ENCODE assay signal across 15 cellular contexts in the genomic region with DNA sequence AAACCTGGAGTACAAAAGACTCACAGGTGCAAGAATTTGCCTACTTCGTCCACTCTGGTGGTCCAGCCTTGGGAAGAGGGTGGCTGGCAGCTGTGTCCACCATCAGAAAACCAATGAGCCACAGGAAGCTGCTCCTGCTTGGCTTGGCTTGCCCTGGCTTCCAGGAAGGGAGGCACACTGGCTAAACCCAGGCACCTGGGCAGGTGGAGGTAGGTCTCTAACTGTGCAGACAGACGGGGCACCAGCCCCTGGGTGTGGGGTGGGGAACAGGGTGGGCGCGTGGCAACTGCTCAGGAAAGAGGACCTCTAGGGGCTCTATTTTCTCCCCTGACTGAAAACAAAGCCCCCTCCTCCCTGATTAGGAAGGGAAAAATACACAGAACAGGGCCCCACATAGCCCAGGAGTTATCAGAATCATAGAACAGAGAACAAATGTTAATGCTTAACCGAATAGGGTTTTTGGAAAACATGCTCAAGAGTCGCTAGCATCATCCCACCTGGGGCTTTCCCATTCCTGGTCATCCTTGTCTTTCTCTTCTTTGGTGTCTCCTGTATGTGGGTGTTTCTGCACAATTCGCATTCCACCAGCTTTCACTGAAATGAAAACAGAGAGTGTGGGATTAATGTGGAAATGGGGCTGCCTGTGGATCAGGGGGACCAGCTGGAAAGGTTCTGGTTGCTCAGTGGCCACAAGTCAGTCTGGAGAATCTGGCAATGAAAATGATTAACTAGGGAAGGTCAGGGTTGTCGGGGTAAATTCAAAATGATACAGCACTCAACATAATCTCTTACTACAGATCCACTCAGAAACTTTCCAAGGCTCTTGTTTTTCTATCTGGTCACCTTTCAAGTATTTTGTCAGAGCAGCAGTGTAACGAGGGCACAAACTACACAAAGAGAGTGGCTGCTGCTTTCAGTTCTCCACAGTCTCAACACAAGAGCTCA. TPM values are rescaled to one million over a fixed set of nuclear protein-coding genes. Genes with fewer than 3 reads are reported as not detected.
DNase-seq lines count a peak whose midpoint lies in the region; ATAC-seq and TF ChIP-seq lines count a peak whose summit lies in the region.
"Had no signal": no experiment of that assay in that cellular context is flagged by ENCODE, and none has a peak within 500 bp of the region (broad histone marks: within the 10 kb centered on the region; RNA-seq: fewer than 3 reads in every experiment).

No MANE protein-coding gene starts in this region.

- H3K4me3 Mint-ChIP-seq in stimulated activated naive CD8-positive, alpha-beta T cell treated with anti-CD3 and anti-CD28 coated beads, Interleukin-15, amount 100 ng/mL, for 72 hours: no peak overlapping the region
- H3K4me3 Mint-ChIP-seq in glutamatergic neuron (ENCODE audit: unreplicated experiment): no peak overlapping the region
- H3K4me3 Mint-ChIP-seq: natural killer cell treated with Interleukin-12 subunit alpha and Interleukin-12 subunit beta and Interleukin-15 and Interleukin-18, amount 100 ng/mL, for 72 hours; WTC11 had no signal

- H3K36me3 Mint-ChIP-seq in glutamatergic neuron (ENCODE audit: unreplicated experiment): no peaks in the 10 kb centered on the region

- DNase-seq in stimulated activated naive CD8-positive, alpha-beta T cell treated with anti-CD3 and anti-CD28 coated beads, Interleukin-15, amount 100 ng/mL, for 72 hours: no peak
- no peak for DNase-seq in stimulated activated naive CD8-positive, alpha-beta T cell treated with anti-CD3 and anti-CD28 coated beads, Interleukin-15, Interleukin-2, amounts not matched to agents 100 U/mL and 50 U/mL, for 24 hours
- no peak for DNase-seq in left colon
- no peak for DNase-seq in NK-92 treated with Interleukin-12 subunit alpha and Interleukin-12 subunit beta, amount 100 ng/mL, for 24 hours (lab: John Stamatoyannopoulos, UW)
- no peak for DNase-seq in glutamatergic neuron
- DNase-seq: activated CD8-positive, alpha-beta memory T cell treated with anti-CD3 and anti-CD28 coated beads, Interleukin-2, amount 50 U/mL, for 4 hours; activated naive CD4-positive, alpha-beta T cell treated with anti-CD3 and anti-CD28 coated beads, Interleukin-2, amount 50 U/mL, for 16 hours; gastrocnemius medialis; MM.1S; testis had no signal

- no peaks in the 10 kb centered on the region for H3K27me3 Mint-ChIP-seq in stimulated activated naive CD8-positive, alpha-beta T cell treated with anti-CD3 and anti-CD28 coated beads, Interleukin-15, amount 100 ng/mL, for 72 hours
- H3K27me3 Mint-ChIP-seq in glutamatergic neuron (ENCODE audit: unreplicated experiment): peaks cover 4% of the 10 kb centered on the region
- H3K27me3 Mint-ChIP-seq: natural killer cell treated with Interleukin-12 subunit alpha and Interleukin-12 subunit beta and Interleukin-15 and Interleukin-18, amount 100 ng/mL, for 72 hours had no signal

- H3K9me3 Mint-ChIP-seq in stimulated activated naive CD8-positive, alpha-beta T cell treated with anti-CD3 and anti-CD28 coated beads, Interleukin-15, amount 100 ng/mL, for 72 hours: no peaks in the 10 kb centered on the region
- H3K9me3 Mint-ChIP-seq in glutamatergic neuron (ENCODE audit: unreplicated experiment): no peaks in the 10 kb centered on the region
- H3K9me3 Mint-ChIP-seq: natural killer cell treated with Interleukin-12 subunit alpha and Interleukin-12 subunit beta and Interleukin-15 and Interleukin-18, amount 100 ng/mL, for 72 hours had no signal

- intact Hi-C loops in left colon (cut with DNase I, micrococcal nuclease): no loop called here

- no peak for TF ChIP-seq CTCF in glutamatergic neuron (IDR thresholded peaks at IDR 0.05; ENCODE audit: partially characterized antibody, unreplicated experiment)

- peak overlapping the region in 1 of 2 donors; percentile 16 for H3K27ac Mint-ChIP-seq in stimulated activated naive CD8-positive, alpha-beta T cell treated with anti-CD3 and anti-CD28 coated beads, Interleukin-15, amount 100 ng/mL, for 72 hours
- no peak overlapping the region for H3K27ac Mint-ChIP-seq in glutamatergic neuron (ENCODE audit: unreplicated experiment)
- H3K27ac Mint-ChIP-seq: natural killer cell treated with Interleukin-12 subunit alpha and Interleukin-12 subunit beta and Interleukin-15 and Interleukin-18, amount 100 ng/mL, for 72 hours; WTC11 had no signal

- peaks cover 6% of the 10 kb centered on the region for H3K4me1 Mint-ChIP-seq in stimulated activated naive CD8-positive, alpha-beta T cell treated with anti-CD3 and anti-CD28 coated beads, Interleukin-15, amount 100 ng/mL, for 72 hours
- H3K4me1 Mint-ChIP-seq in glutamatergic neuron (ENCODE audit: low read depth, unreplicated experiment): peaks cover 9% of the 10 kb centered on the region

- peak; percentile 40 for ATAC-seq in stimulated activated naive CD8-positive, alpha-beta T cell treated with anti-CD3 and anti-CD28 coated beads, Interleukin-15, amount 100 ng/mL, for 72 hours
- ATAC-seq in stimulated activated naive CD8-positive, alpha-beta T cell treated with anti-CD3 and anti-CD28 coated beads, Interleukin-15, Interleukin-2, amounts not matched to agents 100 U/mL and 50 U/mL, for 24 hours: no peak
- peak; percentile 63 for ATAC-seq in HG03354 (IDR thresholded peaks at IDR 0.05; ENCODE audit: poor library complexity, severe bottlenecking, unreplicated experiment)
- ATAC-seq in left colon: peak; percentile 36
- ATAC-seq in GM19455 (IDR thresholded peaks at IDR 0.05; ENCODE audit: unreplicated experiment): no peak
- no peak for ATAC-seq in GM21390 (IDR thresholded peaks at IDR 0.05; ENCODE audit: unreplicated experiment)
- ATAC-seq: gastrocnemius medialis; natural killer cell treated with Interleukin-12 subunit alpha and Interleukin-12 subunit beta and Interleukin-15 and Interleukin-18, amount 100 ng/mL, for 72 hours; WTC11 had no signal

RNA-seq across cellular contexts. Expression of a gene that starts 13.1 kb away (rescaled TPM):
- total RNA-seq in left colon (100 to 1,000 TPM; 125 TPM), glutamatergic neuron (ENCODE audit: unreplicated experiment) (38.5 TPM)

Comparison
In these comparisons a context has a peak if more than half of its experiments do, and no peak if none do; other contexts are left out.
1. ATAC-seq: peak in stimulated activated naive CD8-positive, alpha-beta T cell treated with anti-CD3 and anti-CD28 coated beads, Interleukin-15, amount 100 ng/mL, for 72 hours (single experiment), HG03354 (single experiment) and left colon (single experiment); none in stimulated activated naive CD8-positive, alpha-beta T cell treated with anti-CD3 and anti-CD28 coated beads, Interleukin-15, Interleukin-2, amounts not matched to agents 100 U/mL and 50 U/mL, for 24 hours (single experiment), GM19455 (single experiment) and GM21390 (single experiment).